18 cellular contexts compared by ENCODE assay signal in genomic region chr17:19268611-19269010, GRCh38. TPM values are rescaled to one million over a fixed set of nuclear protein-coding genes. Genes with fewer than 3 reads are reported as not detected.
A peak's percentile ranks its signal among the peaks of the same experiment; 100 is the strongest.
DNase-seq lines count a peak whose midpoint lies in the region; ATAC-seq and TF ChIP-seq lines count a peak whose summit lies in the region.
"Had no signal": no experiment of that assay in that cellular context is flagged by ENCODE, and none has a peak within 500 bp of the region (broad histone marks: within the 10 kb centered on the region; RNA-seq: fewer than 3 reads in every experiment).

No MANE protein-coding gene starts in this region.

- H3K27me3 ChIP-seq in dorsolateral prefrontal cortex = no peaks in the 10 kb centered on the region
- no peaks in the 10 kb centered on the region for H3K27me3 ChIP-seq in thyroid gland
- no peaks in the 10 kb centered on the region for H3K27me3 ChIP-seq in Karpas-422 (ENCODE audit: low read length)

- no peak for ATAC-seq in HG02970 (IDR thresholded peaks at IDR 0.05; ENCODE audit: low FRiP score, unreplicated experiment)
- ATAC-seq: stimulated activated naive B cell treated with anti-CD40 and anti-IgM and Interleukin-4, amounts not matched to agents 10 μg/mL and 1 μg/mL and 100 μg/mL, for 72 hours had no signal

- H2AFZ ChIP-seq in Karpas-422 (ENCODE audit: low read length) = no peak overlapping the region

- WGBS in thyroid gland, 2 donors = 47 to 49% methylated on average over 3 of the region's 3 CpGs

- DNase-seq in LNCaP clone FGC (ENCODE audit: low read depth) (peak; percentile 65), dorsolateral prefrontal cortex (no peak), mesothelial cell of epicardium (ENCODE audit: low spot score in 2 of 2, unreplicated experiment in 2 of 2) (no peak), thyroid gland (no peak), Karpas-422 (no peak), SW480 (ENCODE audit: low spot score) (no peak), GM19238 (ENCODE audit: insufficient read length, low spot score) (no peak)
- DNase-seq: activated CD4-positive, alpha-beta T cell treated with anti-CD3 and anti-CD28 coated beads for 1 hour; activated naive CD4-positive, alpha-beta T cell; DMS153; mammary epithelial cell; NCI-H1417; SHP77; small intestine; stimulated activated naive B cell treated with anti-CD40 and anti-IgM and Interleukin-4, amounts not matched to agents 10 μg/mL and 1 μg/mL and 100 μg/mL, for 72 hours had no signal

- H3K9ac ChIP-seq in Karpas-422 (ENCODE audit: low read length) = no peak overlapping the region

- H3K4me3 Mint-ChIP-seq in mesothelial cell of epicardium = no peak overlapping the region
- H3K4me3 Mint-ChIP-seq: T-helper 2 cell treated with Interferon-gamma antibody and Interleukin-4, amounts not matched to agents 5 μg/mL and 100 μg/mL, for 36 hours had no signal

- H3K4me3 ChIP-seq in LNCaP clone FGC (ENCODE audit: low read depth, low read length) (no peak overlapping the region), dorsolateral prefrontal cortex (peak overlapping the region in 1 of 59 donors; percentile 0), thyroid gland (replicated peaks in 1 of 3) (no peak overlapping the region), Karpas-422 (ENCODE audit: low read length) (no peak overlapping the region)

- no peak for TF ChIP-seq CTCF in LNCaP clone FGC (IDR thresholded peaks at IDR 0.05; ENCODE audit: control insufficient read depth, extremely low read depth, insufficient read depth)
- no peak for TF ChIP-seq CTCF in dorsolateral prefrontal cortex (IDR thresholded peaks at IDR 0.05 in 54 of 56, conservative IDR thresholded peaks at IDR 0.05 in 2 of 56; ENCODE audit: low read depth in 1 of 56, partially characterized antibody in 56 of 56)
- no peak for TF ChIP-seq CTCF in mesothelial cell of epicardium (IDR thresholded peaks at IDR 0.05; ENCODE audit: unreplicated experiment)
- TF ChIP-seq CTCF in thyroid gland (IDR thresholded peaks at IDR 0.05) = no peak

- H3K79me2 ChIP-seq in Karpas-422 (ENCODE audit: low read length) = no peaks in the 10 kb centered on the region

- H3K4me1 ChIP-seq in thyroid gland (peaks cover 47 to 56% of the 10 kb centered on the region in 2 donors), Karpas-422 (ENCODE audit: low read length) (peaks cover 4% of the 10 kb centered on the region; the same call in 1 of the 2 replicates)

- H3K4me2 ChIP-seq in Karpas-422 (ENCODE audit: low read depth, low read length, poor library complexity, severe bottlenecking) = no peak overlapping the region

- intact Hi-C loops in dorsolateral prefrontal cortex (cut with DNase I) = no loop called here
- intact Hi-C loops in thyroid gland (cut with DNase I) = no loop called here

- peaks cover 3% of the 10 kb centered on the region for H3K36me3 Mint-ChIP-seq in mesothelial cell of epicardium

- H3K9me3 ChIP-seq in thyroid gland (no peaks in the 10 kb centered on the region), Karpas-422 (ENCODE audit: low read length) (no peaks in the 10 kb centered on the region)

- H3K9me2 ChIP-seq in Karpas-422 (replicated peaks; ENCODE audit: insufficient read depth, low read length) = no peaks in the 10 kb centered on the region

- TF ChIP-seq POLR2A in thyroid gland (IDR thresholded peaks at IDR 0.05) = no peak

- peak overlapping the region; percentile 17 for H3K27ac Mint-ChIP-seq in mesothelial cell of epicardium
- H3K27ac Mint-ChIP-seq: stimulated activated naive B cell treated with anti-CD40 and anti-IgM and Interleukin-4, amounts not matched to agents 10 μg/mL and 1 μg/mL and 100 μg/mL, for 72 hours; T-helper 2 cell treated with Interferon-gamma antibody and Interleukin-4, amounts not matched to agents 5 μg/mL and 100 μg/mL, for 36 hours had no signal

- H3K27ac ChIP-seq in dorsolateral prefrontal cortex = peak overlapping the region in 58 of 59 donors; percentile 29 to 96 (median 87)
- peak overlapping the region; percentile 48 to 75 (median 73) for H3K27ac ChIP-seq in thyroid gland
- H3K27ac ChIP-seq in Karpas-422 (ENCODE audit: low read length) = no peak overlapping the region
- H3K27ac ChIP-seq: HL-60 had no signal

- peaks cover 24% of the 10 kb centered on the region for H3K4me1 Mint-ChIP-seq in mesothelial cell of epicardium

- no peaks in the 10 kb centered on the region for H3K27me3 Mint-ChIP-seq in mesothelial cell of epicardium (ENCODE audit: low read depth)

- H4K20me1 ChIP-seq in Karpas-422 (ENCODE audit: insufficient read depth, low read depth, low read length) = peaks cover 59% of the 10 kb centered on the region

- H3K36me3 ChIP-seq in thyroid gland = no peaks in the 10 kb centered on the region
- H3K36me3 ChIP-seq in Karpas-422 (ENCODE audit: insufficient read depth, low read length) = no peaks in the 10 kb centered on the region

- no peaks in the 10 kb centered on the region for H3K9me3 Mint-ChIP-seq in mesothelial cell of epicardium
- H3K9me3 Mint-ChIP-seq: T-helper 2 cell treated with Interferon-gamma antibody and Interleukin-4, amounts not matched to agents 5 μg/mL and 100 μg/mL, for 36 hours had no signal

RNA-seq across cellular contexts. Expression of gene EPN2, which starts 31.4 kb away (rescaled TPM):
- 100 to 1,000 TPM in 118 of 120 experiments, 10 to 100 TPM in 2; 94.3 to 278 (median 148) TPM for total RNA-seq in dorsolateral prefrontal cortex
- total RNA-seq in mesothelial cell of epicardium = 68.3 to 76.7 TPM (median 70.2 TPM) in 3 replicates
- 10 to 100 TPM; 21.8 to 32.3 (median 24.7) TPM for total RNA-seq in thyroid gland
- 5.4 and 17.6 TPM in 2 replicates for total RNA-seq in Karpas-422 (2014; rRNA removed; shearing (Covaris generic); ENCODE audit: low replicate concordance)
